1 cellular context compared by ENCODE assay signal in genomic region chrX:1502241-1502640, GRCh38.
A peak's percentile ranks its signal among the peaks of the same experiment; 100 is the strongest.
TF ChIP-seq lines count a peak whose summit lies in the region.

No MANE protein-coding gene starts in this region.

TF ChIP-seq in GM12878, 131 proteins besides CTCF, POLR2A, EP300 and RAD21 (continued from another document and continues in another):
- TF ChIP-seq SUPT20H (IDR thresholded peaks at IDR 0.05; ENCODE audit: borderline replicate concordance, control insufficient read depth, low read depth, low read length) (no peak), E2F8 (IDR thresholded peaks at IDR 0.05; ENCODE audit: low read depth, partially characterized antibody) (no peak), USF1 (IDR thresholded peaks at IDR 0.05; ENCODE audit: borderline replicate concordance, extremely low read length, insufficient read depth, low read depth, low read length) (peak; percentile 52), NFXL1 (IDR thresholded peaks at IDR 0.05; ENCODE audit: borderline replicate concordance) (no peak), SIX5 (IDR thresholded peaks at IDR 0.05; ENCODE audit: low read depth, low read length, severe bottlenecking) (no peak), EZH2 (IDR thresholded peaks at IDR 0.05; ENCODE audit: borderline replicate concordance, control insufficient read depth, low read depth, low read length) (no peak), BCL3 (IDR thresholded peaks at IDR 0.05; ENCODE audit: borderline replicate concordance, insufficient read depth, low read depth, low read length, poor library complexity, severe bottlenecking) (peak; percentile 61), E4F1 (IDR thresholded peaks at IDR 0.05; ENCODE audit: borderline replicate concordance, partially characterized antibody) (no peak), RELA (IDR thresholded peaks at IDR 0.05; ENCODE audit: borderline replicate concordance, partially characterized antibody) (no peak), KAT2A (conservative IDR thresholded peaks at IDR 0.05; ENCODE audit: control insufficient read depth, low read depth, low read length) (no peak), TARDBP (IDR thresholded peaks at IDR 0.05; ENCODE audit: borderline replicate concordance) (peak; percentile 60; the same call in 1 of the 2 replicates), PBX3 (IDR thresholded peaks at IDR 0.05; ENCODE audit: insufficient replicate concordance, low read depth, low read length) (no peak), RELB (IDR thresholded peaks at IDR 0.05; ENCODE audit: low read depth) (peak; percentile 52; the same call in 1 of the 2 replicates), SUZ12 (IDR thresholded peaks at IDR 0.05; ENCODE audit: unreplicated experiment) (no peak), TAF1 (IDR thresholded peaks at IDR 0.05; ENCODE audit: borderline replicate concordance, low read depth, low read length) (no peak), CBX5 (IDR thresholded peaks at IDR 0.05; ENCODE audit: low read depth) (no peak; the same call in 1 of the 2 replicates), SP1 (IDR thresholded peaks at IDR 0.05; ENCODE audit: low read depth, low read length) (peak; percentile 47), MYC (IDR thresholded peaks at IDR 0.05; ENCODE audit: insufficient read depth, insufficient read length, insufficient replicate concordance, low read length, severe bottlenecking) (peak; percentile 26), EGR1 (IDR thresholded peaks at IDR 0.05; ENCODE audit: borderline replicate concordance in 1 of 2, low read depth in 2 of 2, low read length in 2 of 2) (no peak), HDGF (IDR thresholded peaks at IDR 0.05) (peak; percentile 62; the same call in 1 of the 2 replicates), NBN (IDR thresholded peaks at IDR 0.05) (peak; percentile 83), STAT3 (IDR thresholded peaks at IDR 0.05; ENCODE audit: low read depth, low read length) (no peak), ZBTB33 (IDR thresholded peaks at IDR 0.05) (no peak), BCL11A (IDR thresholded peaks at IDR 0.05; ENCODE audit: low read depth, low read length) (peak; percentile 59), SPI1 (IDR thresholded peaks at IDR 0.05; ENCODE audit: borderline replicate concordance, insufficient read depth, low read depth, low read length) (peak; percentile 84), YY1 (IDR thresholded peaks at IDR 0.05; ENCODE audit: low read depth, low read length) (no peak), HDAC2 (IDR thresholded peaks at IDR 0.05) (no peak), PAX8 (IDR thresholded peaks at IDR 0.05) (no peak), GABPA (IDR thresholded peaks at IDR 0.05; ENCODE audit: low read depth) (no peak), MXI1 (IDR thresholded peaks at IDR 0.05; ENCODE audit: low read depth, low read length) (peak; percentile 77; the same call in 1 of the 2 replicates), PRDM15 (CRISPR knock-in tag; IDR thresholded peaks at IDR 0.05) (no peak), ELK1 (IDR thresholded peaks at IDR 0.05; ENCODE audit: low read depth, low read length) (0 out of 2 replicates have a peak, but pooled peaks have one; percentile 4), YBX1 (IDR thresholded peaks at IDR 0.05) (no peak), RBBP5 (conservative IDR thresholded peaks at IDR 0.05) (no peak), HCFC1 (IDR thresholded peaks at IDR 0.05; ENCODE audit: low read length) (no peak), NFYA (IDR thresholded peaks at IDR 0.05; ENCODE audit: borderline replicate concordance, low read depth, low read length) (no peak), MEF2B (IDR thresholded peaks at IDR 0.05; ENCODE audit: partially characterized antibody, poor library complexity, severe bottlenecking) (peak; percentile 96), NR2C1 (IDR thresholded peaks at IDR 0.05) (no peak), ZZZ3 (IDR thresholded peaks at IDR 0.05; ENCODE audit: control insufficient read depth, insufficient read length, low read depth) (no peak), KLF5 (IDR thresholded peaks at IDR 0.05; ENCODE audit: partially characterized antibody) (no peak), ZBED1 (IDR thresholded peaks at IDR 0.05; ENCODE audit: borderline replicate concordance) (no peak), SRF (IDR thresholded peaks at IDR 0.05; ENCODE audit: low read depth in 2 of 2, low read length in 2 of 2) (no peak), IRF3 (IDR thresholded peaks at IDR 0.05) (no peak)
